In the genomic region with DNA sequence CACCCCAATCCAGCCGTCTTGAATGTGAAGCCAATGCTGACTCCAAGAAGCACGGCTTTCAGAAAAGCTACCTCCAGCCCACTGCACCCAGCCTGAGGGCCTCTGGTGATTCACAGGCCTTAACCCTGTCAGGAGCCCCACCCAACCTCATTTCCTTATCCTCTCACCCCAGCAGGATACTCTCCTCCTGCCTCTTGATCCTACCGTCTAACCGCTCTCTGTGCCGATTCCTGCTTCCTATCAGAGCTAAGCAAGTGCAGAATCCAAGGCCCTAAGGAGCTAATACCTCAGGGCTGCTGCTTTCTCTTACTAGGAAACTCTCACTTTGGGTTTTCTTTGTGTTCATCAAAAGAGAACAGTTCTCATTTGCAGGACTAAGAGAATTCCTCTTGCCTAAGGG, we compare ENCODE assay signal across 8 cellular contexts. TPM values are rescaled to one million over a fixed set of nuclear protein-coding genes. Genes with fewer than 3 reads are reported as not detected.
DNase-seq lines count a peak whose midpoint lies in the region; ATAC-seq lines count a peak whose summit lies in the region.

No MANE protein-coding gene starts in this region.

- no peaks in the 10 kb centered on the region for H3K27me3 Mint-ChIP-seq in activated naive CD4-positive, alpha-beta T cell treated with anti-CD3 and anti-CD28 coated beads, Interleukin-2, amount 50 U/mL, for 24 hours

- H3K4me1 Mint-ChIP-seq in activated naive CD4-positive, alpha-beta T cell treated with anti-CD3 and anti-CD28 coated beads, Interleukin-2, amount 50 U/mL, for 24 hours = peaks cover 77% of the 10 kb centered on the region

- no peak for DNase-seq in Right ventricle myocardium inferior (ENCODE audit: missing footprints)
- no peak for DNase-seq in cardiac septum (ENCODE audit: low spot score)
- peak; percentile 31 for DNase-seq in iPS-NIHi11 (ENCODE audit: low spot score)
- peak; percentile 30 for DNase-seq in stromal cell of bone marrow (ENCODE audit: low read depth)
- no peak for DNase-seq in NK-92 treated with Interleukin-12 subunit alpha and Interleukin-12 subunit beta, amount 100 ng/mL, for 24 hours (lab: John Stamatoyannopoulos, UW)
- DNase-seq in NCI-H510A treated with DMSO at 0.1 percent for 48 hours (lab: John Stamatoyannopoulos, UW) = no peak

- intact Hi-C loops in Right ventricle myocardium inferior (cut with DNase I) (no loop called here), cardiac septum (cut with DNase I) (no loop called here)

- H3K36me3 Mint-ChIP-seq in activated naive CD4-positive, alpha-beta T cell treated with anti-CD3 and anti-CD28 coated beads, Interleukin-2, amount 50 U/mL, for 24 hours = peaks cover 2% of the 10 kb centered on the region

- H3K27ac Mint-ChIP-seq in activated naive CD4-positive, alpha-beta T cell treated with anti-CD3 and anti-CD28 coated beads, Interleukin-2, amount 50 U/mL, for 24 hours = peak overlapping the region; percentile 95

- ATAC-seq in Right ventricle myocardium inferior = peak; percentile 56
- ATAC-seq in GM21526 (IDR thresholded peaks at IDR 0.05; ENCODE audit: low FRiP score, unreplicated experiment) = no peak

- peak overlapping the region; percentile 62 for H3K4me3 Mint-ChIP-seq in activated naive CD4-positive, alpha-beta T cell treated with anti-CD3 and anti-CD28 coated beads, Interleukin-2, amount 50 U/mL, for 24 hours

- H3K9me3 Mint-ChIP-seq in activated naive CD4-positive, alpha-beta T cell treated with anti-CD3 and anti-CD28 coated beads, Interleukin-2, amount 50 U/mL, for 24 hours = no peaks in the 10 kb centered on the region

RNA-seq across cellular contexts. Expression of gene TRERF1, which starts 47.2 kb away (rescaled TPM):
- total RNA-seq in Right ventricle myocardium inferior (1.7 TPM), cardiac septum (0.86 TPM)

Comparison
In these comparisons a context has a peak if more than half of its experiments do, and no peak if none do; other contexts are left out.
1. DNase-seq: peak in iPS-NIHi11 (single experiment) and stromal cell of bone marrow (single experiment); none in Right ventricle myocardium inferior (single experiment), cardiac septum (single experiment), NK-92 treated with Interleukin-12 subunit alpha and Interleukin-12 subunit beta, amount 100 ng/mL, for 24 hours (single experiment) and NCI-H510A treated with DMSO at 0.1 percent for 48 hours (single experiment).